In the genomic region with DNA sequence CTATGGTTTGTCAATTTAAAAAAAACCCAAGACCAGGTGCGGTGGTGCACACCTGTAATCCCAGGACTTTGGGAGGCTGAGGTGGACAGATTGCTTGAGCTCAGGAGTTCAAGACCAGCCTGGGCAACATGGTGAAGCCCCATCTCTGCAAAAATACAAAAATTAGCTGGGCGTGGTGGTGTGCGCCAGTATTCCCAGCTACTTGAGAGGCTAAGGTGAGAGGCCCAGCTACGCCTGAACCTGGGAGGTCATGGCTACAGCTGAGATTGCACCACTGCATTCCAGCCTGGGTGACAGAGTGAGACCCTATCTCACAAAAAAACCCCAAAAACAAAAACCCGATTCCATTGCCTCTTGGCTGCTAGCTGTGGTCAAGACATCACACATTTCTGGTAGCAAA, we compare ENCODE assay signal across 17 cellular contexts. TPM values are rescaled to one million over a fixed set of nuclear protein-coding genes. Genes with fewer than 3 reads are reported as not detected.
"Had no signal": no experiment of that assay in that cellular context is flagged by ENCODE, and none has a peak within 500 bp of the region (broad histone marks: within the 10 kb centered on the region; RNA-seq: fewer than 3 reads in every experiment).

No MANE protein-coding gene starts in this region.

RNA-seq across cellular contexts. Expression of a gene that starts 48.6 kb away (rescaled TPM):
- total RNA-seq: activated naive CD4-positive, alpha-beta T cell treated with anti-CD3 and anti-CD28 coated beads, Interleukin-2, amount 50 U/mL, for 72 hours; activated T-helper 17 cell treated with anti-CD3 and anti-CD28 coated beads, Interleukin-2, amount 50 U/mL, for 72 hours; adrenal gland; ascending aorta; dermis microvascular lymphatic vessel endothelial cell; endothelial cell of umbilical vein; fibroblast of villous mesenchyme; heart right ventricle; left colon; lower lobe of right lung; naive thymus-derived CD8-positive, alpha-beta T cell; osteocyte; stomach; T-helper 1 cell treated with Interleukin-12 subunit alpha and Interleukin-12 subunit beta and Interleukin-4 antibody, amounts not matched to agents 30 ng/mL and 1 ng/mL, for 36 hours; temporal lobe; transverse colon; vagina had no signal
- polyA plus RNA-seq: adrenal gland; endothelial cell of umbilical vein; heart right ventricle; naive thymus-derived CD8-positive, alpha-beta T cell; stomach had no signal
